In the genomic region with DNA sequence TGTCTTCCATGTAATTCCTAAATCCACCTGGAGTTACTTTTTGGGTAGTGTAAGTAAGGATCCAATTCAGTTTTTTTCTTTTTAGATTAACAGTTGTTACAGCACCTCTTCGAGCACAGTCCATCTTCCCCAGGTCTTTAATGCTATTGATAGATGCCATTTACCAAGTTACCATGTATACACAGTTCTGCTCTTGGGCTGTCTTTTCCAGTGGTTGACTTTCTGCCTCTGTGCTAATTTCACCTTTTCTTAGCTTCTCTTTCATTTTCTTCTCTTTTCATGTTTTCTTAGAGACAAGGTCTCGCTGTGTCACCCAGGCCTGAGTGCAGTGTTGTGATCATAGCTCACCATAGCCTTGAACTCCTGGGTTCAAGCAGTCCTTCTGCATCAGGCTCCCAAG, we compare ENCODE assay signal across 30 cellular contexts. TPM values are rescaled to one million over a fixed set of nuclear protein-coding genes. Genes with fewer than 3 reads are reported as not detected.
DNase-seq lines count a peak whose midpoint lies in the region; ATAC-seq and TF ChIP-seq lines count a peak whose summit lies in the region.
"Had no signal": no experiment of that assay in that cellular context is flagged by ENCODE, and none has a peak within 500 bp of the region (broad histone marks: within the 10 kb centered on the region; RNA-seq: fewer than 3 reads in every experiment).

No MANE protein-coding gene starts in this region.

- H3K9ac ChIP-seq in DND-41 (ENCODE audit: low read depth, low read length) (no peak overlapping the region), SK-N-MC (ENCODE audit: insufficient read length) (no peak overlapping the region)

- H3K4me2 ChIP-seq in DND-41 (ENCODE audit: insufficient read depth, low read length), result no peak overlapping the region
- H3K4me2 ChIP-seq in osteoblast (ENCODE audit: insufficient read depth, low read length), result peak overlapping the region; percentile 66

- in situ Hi-C loops in KBM-7 (cut with MboI; ENCODE audit: low pct_unique_long_range_greater_than_20kb, low sequenced_read_pairs), result no loop called here

- DNase-seq in DND-41 (no peak), KBM-7 (peak; percentile 9), SK-N-MC (ENCODE audit: low read depth, low spot score) (no peak), osteoblast (ENCODE audit: insufficient read length, low spot score, missing footprints) (no peak), NCI-H1436 (lab: John Stamatoyannopoulos, UW) (no peak), NCI-H1105 treated with DMSO at 0.1 percent for 48 hours (lab: John Stamatoyannopoulos, UW) (no peak)
- DNase-seq in activated T-cell treated with anti-CD3 and anti-CD28 coated beads, Interleukin-2, amount 50 U/mL, for 4 hours, result no peak
- DNase-seq: activated CD4-positive, alpha-beta T cell treated with anti-CD3 and anti-CD28 coated beads for 48 hours; activated CD8-positive, alpha-beta memory T cell treated with anti-CD3 and anti-CD28 coated beads for 24 hours; activated effector memory CD4-positive, alpha-beta T cell treated with Interleukin-2 at 50 U/mL for 16 hours; activated T-cell treated with anti-CD3 and anti-CD28 coated beads for 4 hours; COR-L47; DMS53; HCEC 1CT; kidney glomerular epithelial cell; midbrain; naive thymus-derived CD8-positive, alpha-beta T cell; NCI-H1694; NCI-H446 treated with DMSO at 0.1 percent for 48 hours; NCI-H82; psoas muscle; sigmoid colon; stimulated activated CD4-positive, alpha-beta T cell treated with anti-CD3 and anti-CD28 coated beads, Interleukin-15, amount 100 ng/mL, for 24 hours; stimulated activated CD4-positive, alpha-beta T cell treated with anti-CD3 and anti-CD28 coated beads, Interleukin-4, amount 100 ng/mL, for 4 hours; transverse colon had no signal

- H3K4me1 ChIP-seq in DND-41 (ENCODE audit: insufficient read depth, low read length) (peaks cover 10% of the 10 kb centered on the region), osteoblast (ENCODE audit: insufficient read depth, low read length) (peaks cover 96% of the 10 kb centered on the region)

- H3K4me3 Mint-ChIP-seq in activated T-cell treated with anti-CD3 and anti-CD28 coated beads, Interleukin-2, amount 50 U/mL, for 4 hours, result no peak overlapping the region
- H3K4me3 Mint-ChIP-seq: activated naive CD8-positive, alpha-beta T cell; naive thymus-derived CD8-positive, alpha-beta T cell; T-helper 2 cell treated with Interferon-gamma antibody and Interleukin-4, amounts not matched to agents 5 μg/mL and 100 μg/mL, for 36 hours had no signal

- peaks cover 84% of the 10 kb centered on the region for H4K20me1 ChIP-seq in DND-41 (ENCODE audit: insufficient read depth, low read length)
- H4K20me1 ChIP-seq in osteoblast (ENCODE audit: insufficient read depth, low read length), result peaks cover 5% of the 10 kb centered on the region

- H3K4me1 Mint-ChIP-seq in activated T-cell treated with anti-CD3 and anti-CD28 coated beads, Interleukin-2, amount 50 U/mL, for 4 hours (ENCODE audit: low read depth), result peaks cover 35% of the 10 kb centered on the region

- H3K4me3 ChIP-seq in DND-41 (ENCODE audit: low read depth in 1 of 2, low read length in 2 of 2) (no peak overlapping the region), SK-N-MC (no peak overlapping the region), osteoblast (ENCODE audit: insufficient read depth, low read length) (peak overlapping the region; percentile 14)
- H3K4me3 ChIP-seq: cardiac muscle cell, psoas muscle, sigmoid colon, transverse colon had no signal

- H3K27ac ChIP-seq in DND-41 (ENCODE audit: low read length) (peak overlapping the region; percentile 24; the same call in 1 of the 2 replicates), SK-N-MC (peak overlapping the region; percentile 75; the same call in 1 of the 2 replicates), osteoblast (ENCODE audit: low read depth, low read length) (peak overlapping the region; percentile 93)
- H3K27ac ChIP-seq: C4-2B, cardiac muscle cell, psoas muscle, sigmoid colon, transverse colon had no signal

- H3K36me3 ChIP-seq in DND-41 (ENCODE audit: insufficient read depth, low read length) (0 out of 2 replicates have a peak, but pooled peaks cover 4% of the 10 kb centered on the region), SK-N-MC (ENCODE audit: insufficient read depth, low read length) (no peaks in the 10 kb centered on the region), osteoblast (ENCODE audit: insufficient read depth, low read length) (no peaks in the 10 kb centered on the region)
- H3K36me3 ChIP-seq: cardiac muscle cell, sigmoid colon, transverse colon had no signal

- H3K9me3 ChIP-seq in DND-41 (ENCODE audit: insufficient read depth, low read length, severe bottlenecking) (no peaks in the 10 kb centered on the region), SK-N-MC (ENCODE audit: low read depth, low read length) (no peaks in the 10 kb centered on the region), osteoblast (ENCODE audit: low read depth, low read length) (no peaks in the 10 kb centered on the region)
- H3K9me3 ChIP-seq: psoas muscle, sigmoid colon, transverse colon had no signal

- H3K27me3 ChIP-seq in DND-41 (ENCODE audit: insufficient read depth, low read length, poor library complexity) (no peaks in the 10 kb centered on the region), osteoblast (ENCODE audit: insufficient read depth, low read length) (no peaks in the 10 kb centered on the region)
- H3K27me3 ChIP-seq: cardiac muscle cell, sigmoid colon, transverse colon had no signal

- peaks cover 5% of the 10 kb centered on the region for H3K36me3 Mint-ChIP-seq in activated T-cell treated with anti-CD3 and anti-CD28 coated beads, Interleukin-2, amount 50 U/mL, for 4 hours (ENCODE audit: insufficient read depth)

- H3K9me3 Mint-ChIP-seq in activated T-cell treated with anti-CD3 and anti-CD28 coated beads, Interleukin-2, amount 50 U/mL, for 4 hours, result no peaks in the 10 kb centered on the region
- H3K9me3 Mint-ChIP-seq: naive thymus-derived CD8-positive, alpha-beta T cell; T-helper 2 cell treated with Interferon-gamma antibody and Interleukin-4, amounts not matched to agents 5 μg/mL and 100 μg/mL, for 36 hours had no signal

- no peak for TF ChIP-seq CTCF in DND-41 (IDR thresholded peaks at IDR 0.05; ENCODE audit: borderline replicate concordance, extremely low read depth, low read length, poor library complexity, severe bottlenecking)
- TF ChIP-seq CTCF in osteoblast (IDR thresholded peaks at IDR 0.05; ENCODE audit: extremely low read depth, low read depth, low read length), result no peak

- H2AFZ ChIP-seq in DND-41 (ENCODE audit: low read depth, low read length), result no peak overlapping the region
- H2AFZ ChIP-seq in osteoblast (ENCODE audit: low read length), result no peak overlapping the region

- ATAC-seq in DND-41 (ENCODE audit: insufficient read depth, low read depth) (0 out of 3 replicates have a peak, but pooled peaks have one; percentile 12), HG02840 (IDR thresholded peaks at IDR 0.05; ENCODE audit: low FRiP score, unreplicated experiment) (no peak)
- no peak for ATAC-seq in activated T-cell treated with anti-CD3 and anti-CD28 coated beads, Interleukin-2, amount 50 U/mL, for 4 hours
- ATAC-seq: naive thymus-derived CD8-positive, alpha-beta T cell; psoas muscle had no signal

- H3K79me2 ChIP-seq in DND-41 (ENCODE audit: insufficient read depth, low read length) (peaks cover 98% of the 10 kb centered on the region), osteoblast (ENCODE audit: insufficient read depth, low read length) (peaks cover 85% of the 10 kb centered on the region)

- H3K27me3 Mint-ChIP-seq in activated T-cell treated with anti-CD3 and anti-CD28 coated beads, Interleukin-2, amount 50 U/mL, for 4 hours (ENCODE audit: low read depth), result no peaks in the 10 kb centered on the region
- H3K27me3 Mint-ChIP-seq: activated naive CD8-positive, alpha-beta T cell; naive thymus-derived CD8-positive, alpha-beta T cell had no signal

RNA-seq across cellular contexts. Expression of gene ATXN10, which starts 12.0 kb away (rescaled TPM):
- total RNA-seq in osteoblast, result 130 and 138 TPM in 2 replicates
- 10 to 100 TPM; 88.1 to 97.9 (median 90.5) TPM for total RNA-seq in activated T-cell treated with anti-CD3 and anti-CD28 coated beads, Interleukin-2, amount 50 U/mL, for 4 hours

Comparison
In these comparisons a context has a peak if more than half of its experiments do, and no peak if none do; other contexts are left out.
1. H3K27ac ChIP-seq: peak in every context shown above with its lines; median percentile 93 in osteoblast; 75 in SK-N-MC; 24 in DND-41.